ENCODE assay signal across 2 cellular contexts in the genomic region with DNA sequence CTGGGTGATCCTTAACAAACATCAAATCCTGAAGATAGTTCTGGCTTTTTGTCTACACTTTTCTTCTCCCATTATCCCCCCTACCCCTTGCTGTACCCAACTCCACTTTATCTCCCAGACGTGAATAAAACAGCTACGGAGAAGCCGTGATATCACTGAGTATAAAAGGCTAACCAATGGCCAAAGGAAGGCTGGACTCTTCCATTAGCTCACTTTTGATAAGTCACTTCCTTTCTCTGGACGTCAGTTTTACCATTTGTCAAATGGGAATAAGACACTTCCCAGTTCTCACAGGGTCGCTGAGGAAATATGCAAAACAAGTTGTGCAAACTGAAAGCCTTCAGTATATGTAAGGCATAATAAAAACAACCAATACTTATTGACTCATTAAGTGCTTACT.
TF ChIP-seq lines count a peak whose summit lies in the region.

No MANE protein-coding gene starts in this region.

TF ChIP-seq in IMR-90, 13 proteins besides CTCF, POLR2A, EP300 and RAD21:
- TF ChIP-seq MAZ (IDR thresholded peaks at IDR 0.05; ENCODE audit: borderline replicate concordance, low read depth, low read length) = no peak
- no peak for TF ChIP-seq CEBPB (IDR thresholded peaks at IDR 0.05; ENCODE audit: low read depth, low read length)
- TF ChIP-seq RCOR1 (IDR thresholded peaks at IDR 0.05; ENCODE audit: insufficient replicate concordance, low read length) = no peak
- TF ChIP-seq MAFK (IDR thresholded peaks at IDR 0.05; ENCODE audit: low read depth, low read length) = no peak
- 0 out of 2 replicates have a peak, but pooled peaks have one; percentile 1 for TF ChIP-seq FOS (IDR thresholded peaks at IDR 0.05; ENCODE audit: low read depth, low read length)
- TF ChIP-seq SMC3 (IDR thresholded peaks at IDR 0.05; ENCODE audit: low read depth, low read length) = no peak

TF ChIP-seq in WTC11, 78 proteins besides CTCF, POLR2A, EP300 and RAD21:
- TF ChIP-seq, protein P1, sequence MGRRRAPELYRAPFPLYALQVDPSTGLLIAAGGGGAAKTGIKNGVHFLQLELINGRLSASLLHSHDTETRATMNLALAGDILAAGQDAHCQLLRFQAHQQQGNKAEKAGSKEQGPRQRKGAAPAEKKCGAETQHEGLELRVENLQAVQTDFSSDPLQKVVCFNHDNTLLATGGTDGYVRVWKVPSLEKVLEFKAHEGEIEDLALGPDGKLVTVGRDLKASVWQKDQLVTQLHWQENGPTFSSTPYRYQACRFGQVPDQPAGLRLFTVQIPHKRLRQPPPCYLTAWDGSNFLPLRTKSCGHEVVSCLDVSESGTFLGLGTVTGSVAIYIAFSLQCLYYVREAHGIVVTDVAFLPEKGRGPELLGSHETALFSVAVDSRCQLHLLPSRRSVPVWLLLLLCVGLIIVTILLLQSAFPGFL (CRISPR knock-in tag; IDR thresholded peaks at IDR 0.05; ENCODE audit: borderline replicate concordance) = no peak
- TF ChIP-seq TP53 (CRISPR knock-in tag; IDR thresholded peaks at IDR 0.05) = no peak
- TF ChIP-seq ZNF396 (CRISPR knock-in tag; IDR thresholded peaks at IDR 0.05; ENCODE audit: borderline replicate concordance) = no peak
- no peak for TF ChIP-seq NFE2L1 (CRISPR knock-in tag; IDR thresholded peaks at IDR 0.05)
- no peak for TF ChIP-seq JUN (CRISPR knock-in tag; IDR thresholded peaks at IDR 0.05)
- TF ChIP-seq NFATC4 (CRISPR knock-in tag; IDR thresholded peaks at IDR 0.05) = no peak
- TF ChIP-seq, protein P2, sequence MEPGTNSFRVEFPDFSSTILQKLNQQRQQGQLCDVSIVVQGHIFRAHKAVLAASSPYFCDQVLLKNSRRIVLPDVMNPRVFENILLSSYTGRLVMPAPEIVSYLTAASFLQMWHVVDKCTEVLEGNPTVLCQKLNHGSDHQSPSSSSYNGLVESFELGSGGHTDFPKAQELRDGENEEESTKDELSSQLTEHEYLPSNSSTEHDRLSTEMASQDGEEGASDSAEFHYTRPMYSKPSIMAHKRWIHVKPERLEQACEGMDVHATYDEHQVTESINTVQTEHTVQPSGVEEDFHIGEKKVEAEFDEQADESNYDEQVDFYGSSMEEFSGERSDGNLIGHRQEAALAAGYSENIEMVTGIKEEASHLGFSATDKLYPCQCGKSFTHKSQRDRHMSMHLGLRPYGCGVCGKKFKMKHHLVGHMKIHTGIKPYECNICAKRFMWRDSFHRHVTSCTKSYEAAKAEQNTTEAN (CRISPR knock-in tag; IDR thresholded peaks at IDR 0.05) = no peak
- TF ChIP-seq EMX1 (CRISPR knock-in tag; IDR thresholded peaks at IDR 0.05) = no peak
- no peak for TF ChIP-seq CREM (CRISPR knock-in tag; IDR thresholded peaks at IDR 0.05)
- TF ChIP-seq ETV6 (CRISPR knock-in tag; IDR thresholded peaks at IDR 0.05) = no peak
- TF ChIP-seq, protein P3, sequence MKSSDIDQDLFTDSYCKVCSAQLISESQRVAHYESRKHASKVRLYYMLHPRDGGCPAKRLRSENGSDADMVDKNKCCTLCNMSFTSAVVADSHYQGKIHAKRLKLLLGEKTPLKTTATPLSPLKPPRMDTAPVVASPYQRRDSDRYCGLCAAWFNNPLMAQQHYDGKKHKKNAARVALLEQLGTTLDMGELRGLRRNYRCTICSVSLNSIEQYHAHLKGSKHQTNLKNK (CRISPR knock-in tag; IDR thresholded peaks at IDR 0.05) = no peak
- no peak for TF ChIP-seq SOX15 (CRISPR knock-in tag; IDR thresholded peaks at IDR 0.05)
- TF ChIP-seq RELA (CRISPR knock-in tag; IDR thresholded peaks at IDR 0.05; ENCODE audit: borderline replicate concordance) = no peak
- TF ChIP-seq ZNF232 (CRISPR knock-in tag; IDR thresholded peaks at IDR 0.05) = no peak
- no peak for TF ChIP-seq NR2C2 (CRISPR knock-in tag; IDR thresholded peaks at IDR 0.05)
- TF ChIP-seq, protein P4, sequence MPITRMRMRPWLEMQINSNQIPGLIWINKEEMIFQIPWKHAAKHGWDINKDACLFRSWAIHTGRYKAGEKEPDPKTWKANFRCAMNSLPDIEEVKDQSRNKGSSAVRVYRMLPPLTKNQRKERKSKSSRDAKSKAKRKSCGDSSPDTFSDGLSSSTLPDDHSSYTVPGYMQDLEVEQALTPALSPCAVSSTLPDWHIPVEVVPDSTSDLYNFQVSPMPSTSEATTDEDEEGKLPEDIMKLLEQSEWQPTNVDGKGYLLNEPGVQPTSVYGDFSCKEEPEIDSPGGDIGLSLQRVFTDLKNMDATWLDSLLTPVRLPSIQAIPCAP (CRISPR knock-in tag; IDR thresholded peaks at IDR 0.05) = no peak
- no peak for TF ChIP-seq RORB (CRISPR knock-in tag; IDR thresholded peaks at IDR 0.05)
- no peak for TF ChIP-seq GRHL2 (CRISPR knock-in tag; IDR thresholded peaks at IDR 0.05; ENCODE audit: insufficient replicate concordance, severe bottlenecking)
